18 cellular contexts compared by ENCODE assay signal in the genomic region with DNA sequence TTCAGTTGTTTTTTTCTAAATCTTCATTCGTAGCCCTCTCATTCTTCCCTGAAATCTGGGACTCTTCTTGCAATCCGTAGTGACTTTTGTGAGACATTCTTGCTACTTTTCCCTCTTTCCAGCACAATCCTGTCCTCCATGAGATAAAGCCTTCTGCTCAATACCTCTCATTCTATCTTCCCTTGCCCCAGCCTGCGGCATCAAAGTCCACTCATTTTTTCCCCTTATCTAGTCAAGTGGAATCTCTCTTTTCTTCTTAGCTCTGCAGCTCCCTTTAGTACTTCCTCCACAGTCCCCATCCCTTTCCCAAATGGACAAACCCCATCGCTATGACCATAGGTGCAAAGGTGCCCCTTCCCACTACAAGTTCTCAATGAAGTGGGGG.
"Had no signal": no experiment of that assay in that cellular context is flagged by ENCODE, and none has a peak within 500 bp of the region (broad histone marks: within the 10 kb centered on the region; RNA-seq: fewer than 3 reads in every experiment).

No MANE protein-coding gene starts in this region.

- H3K9me3 Mint-ChIP-seq: dendritic cell treated with granulocyte-macrophage colony-stimulating factor and Interleukin-4, amounts not matched to agents 40 ng/mL and 50 ng/mL, for 4 days had no signal

- H3K4me3 Mint-ChIP-seq: dendritic cell treated with granulocyte-macrophage colony-stimulating factor and Interleukin-4, amounts not matched to agents 40 ng/mL and 50 ng/mL, for 4 days had no signal

- H3K9me3 ChIP-seq: colonic mucosa, gastrocnemius medialis, lower lobe of right lung had no signal

- H3K4me3 ChIP-seq: colonic mucosa, esophagus squamous epithelium, gastrocnemius medialis, heart right ventricle, left lung, lower lobe of right lung had no signal

- DNase-seq: cerebellar nuclear complex; colonic mucosa; cortex of kidney; effector CD8-positive, alpha-beta T cell; esophagus squamous epithelium; foreskin fibroblast; foreskin melanocyte; gastrocnemius medialis; glutamatergic neuron; head of caudate nucleus; heart right ventricle; hippocampal formation; left cardiac atrium; left lung; left ventricle myocardium superior; lower lobe of right lung; midbrain had no signal

- H3K27ac ChIP-seq: colonic mucosa, esophagus squamous epithelium, gastrocnemius medialis, heart right ventricle, left lung, lower lobe of right lung had no signal

- H3K27ac Mint-ChIP-seq: dendritic cell treated with granulocyte-macrophage colony-stimulating factor and Interleukin-4, amounts not matched to agents 40 ng/mL and 50 ng/mL, for 4 days had no signal

- ATAC-seq: gastrocnemius medialis, heart right ventricle, left cardiac atrium, left ventricle myocardium superior, lower lobe of right lung had no signal

- H3K36me3 ChIP-seq: colonic mucosa, esophagus squamous epithelium, gastrocnemius medialis, heart right ventricle, left lung, lower lobe of right lung had no signal

- H3K4me1 ChIP-seq: colonic mucosa, esophagus squamous epithelium, gastrocnemius medialis, heart right ventricle, left lung, lower lobe of right lung had no signal

- H3K27me3 ChIP-seq: colonic mucosa, gastrocnemius medialis, left lung had no signal
